ENCODE assay signal across 8 cellular contexts in the genomic region with DNA sequence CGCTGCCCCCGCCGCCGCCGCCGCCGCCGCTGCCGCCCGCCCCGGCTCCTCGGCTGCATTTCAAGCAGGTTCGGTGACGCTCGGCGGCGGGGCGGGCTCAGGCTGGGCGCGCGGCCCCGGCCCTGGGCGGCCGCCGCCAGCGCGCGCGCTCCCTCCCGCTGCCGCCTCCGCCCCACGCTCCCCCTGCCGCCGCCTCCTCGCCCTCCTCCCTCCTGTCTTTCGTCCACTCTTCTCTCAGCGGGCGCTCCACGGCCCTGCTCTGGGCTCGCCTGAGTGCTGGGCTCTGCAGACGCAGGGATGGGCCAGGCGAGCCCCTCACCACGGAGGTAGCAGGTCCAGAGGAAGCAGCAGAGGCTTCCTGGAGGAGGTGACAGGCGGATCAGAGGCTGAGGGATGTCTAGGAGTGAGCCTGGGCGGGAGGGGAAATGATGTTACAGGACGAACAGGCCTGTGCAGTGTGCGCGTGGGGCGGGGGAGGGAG.
DNase-seq lines count a peak whose midpoint lies in the region; ATAC-seq lines count a peak whose summit lies in the region.

A gene (minus strand): TSS at position 62 of the 481 bp plus-strand sequence. CDS start 158 bp downstream, outside the sequence.

- ATAC-seq in GM18861 (IDR thresholded peaks at IDR 0.05; ENCODE audit: unreplicated experiment), result peak; percentile 26
- peak; percentile 35 for ATAC-seq in HG03103 (IDR thresholded peaks at IDR 0.05; ENCODE audit: low read depth, unreplicated experiment)

- DNase-seq in 8988T (peak; percentile 80), NCI-H526 (lab: John Stamatoyannopoulos, UW) (peak; percentile 33 to 87), ecto neural progenitor cell (ENCODE audit: low spot score) (peak; percentile 86), medulla oblongata (ENCODE audit: extremely low spot score) (peak; percentile 62)
- peak; percentile 82 to 84 for DNase-seq in activated CD4-positive, alpha-beta T cell treated with anti-CD3 and anti-CD28 coated beads, Interleukin-2, amount 50 U/mL, for 48 hours
- peak; percentile 73 for DNase-seq in stimulated activated CD8-positive, alpha-beta memory T cell treated with anti-CD3 and anti-CD28 coated beads, Interleukin-12 subunit alpha, Interleukin-12 subunit beta, amount 100 ng/mL, for 4 hours (ENCODE audit: low read depth)

Comparison
In these comparisons a context has a peak if more than half of its experiments do, and no peak if none do; other contexts are left out.
1. Peak in every context shown above with its lines: DNase-seq and ATAC-seq.